8 cellular contexts compared by ENCODE assay signal in genomic region chr12:92145731-92146496, GRCh38. TPM values are rescaled to one million over a fixed set of nuclear protein-coding genes. Genes with fewer than 3 reads are reported as not detected.
DNase-seq lines count a peak whose midpoint lies in the region; ATAC-seq, FAIRE-seq and TF ChIP-seq lines count a peak whose summit lies in the region.

BTG1 (minus strand) TSS chr12:92145846; CDS start chr12:92145535, 311 bp downstream.

- peak; percentile 75 for ATAC-seq in GM18502 (IDR thresholded peaks at IDR 0.05; ENCODE audit: poor library complexity, unreplicated experiment)
- ATAC-seq in HG02970 (IDR thresholded peaks at IDR 0.05; ENCODE audit: low FRiP score, unreplicated experiment), result peak; percentile 68
- peak; percentile 89 to 95 (median 92) for ATAC-seq in psoas muscle

- intact Hi-C loops in ascending aorta (cut with DNase I), result loop anchor here (2.0 to 5.0 kb wide), 9 partner anchors 85 to 781 kb away; partner anchors contain the start of gene EEA1
- intact Hi-C loops in psoas muscle (cut with DNase I), result loop anchor here (2.0 to 10.0 kb wide), 4 partner anchors 321 to 416 kb away; no protein-coding TSS in a partner anchor

- peak within 1 kb of the TSS; percentile 99 for H3K4me3 Mint-ChIP-seq in T-helper 2 cell treated with Interferon-gamma antibody and Interleukin-4, amounts not matched to agents 5 μg/mL and 100 μg/mL, for 36 hours

- no peak for TF ChIP-seq CTCF in ascending aorta (IDR thresholded peaks at IDR 0.05)
- peak in 1 of 2 donors; percentile 8 for TF ChIP-seq CTCF in right atrium auricular region (IDR thresholded peaks at IDR 0.05)
- TF ChIP-seq CTCF in psoas muscle (IDR thresholded peaks at IDR 0.05), result no peak

- H3K27ac Mint-ChIP-seq in T-helper 2 cell treated with Interferon-gamma antibody and Interleukin-4, amounts not matched to agents 5 μg/mL and 100 μg/mL, for 36 hours, result peak within 1 kb of the TSS; percentile 99

- H3K27ac ChIP-seq in ascending aorta, result peak within 1 kb of the TSS; percentile 99 to 100
- peak within 1 kb of the TSS; percentile 99 to 100 for H3K27ac ChIP-seq in right atrium auricular region
- peak within 1 kb of the TSS; percentile 97 for H3K27ac ChIP-seq in psoas muscle

- peaks cover 0 to 28% of the 10 kb centered on the region in 2 donors for H3K36me3 ChIP-seq in ascending aorta
- peaks cover 44% of the 10 kb centered on the region for H3K36me3 ChIP-seq in right atrium auricular region
- peaks cover 0 to 17% of the 10 kb centered on the region in 2 donors for H3K36me3 ChIP-seq in psoas muscle (ENCODE audit: insufficient read depth in 1 of 2, low read depth in 1 of 2)

- FAIRE-seq in urothelium cell line (lab: Jason Lieb, UNC), result no peak

- H3K4me1 ChIP-seq in ascending aorta (no peaks in the 10 kb centered on the region), right atrium auricular region (no peaks in the 10 kb centered on the region), psoas muscle (peaks cover 27% of the 10 kb centered on the region)

- H3K36me3 Mint-ChIP-seq in T-helper 2 cell treated with Interferon-gamma antibody and Interleukin-4, amounts not matched to agents 5 μg/mL and 100 μg/mL, for 36 hours (ENCODE audit: low read depth), result peaks cover 58% of the 10 kb centered on the region

- peaks cover 27% of the 10 kb centered on the region for H3K4me1 Mint-ChIP-seq in T-helper 2 cell treated with Interferon-gamma antibody and Interleukin-4, amounts not matched to agents 5 μg/mL and 100 μg/mL, for 36 hours (ENCODE audit: low read depth)

- no peaks in the 10 kb centered on the region for H3K9me3 Mint-ChIP-seq in T-helper 2 cell treated with Interferon-gamma antibody and Interleukin-4, amounts not matched to agents 5 μg/mL and 100 μg/mL, for 36 hours

- peak; percentile 97 to 99 for DNase-seq in NCI-H1930 (lab: John Stamatoyannopoulos, UW)
- peak; percentile 99 for DNase-seq in T-helper 2 cell treated with Interferon-gamma antibody and Interleukin-4, amounts not matched to agents 5 μg/mL and 100 μg/mL, for 36 hours (ENCODE audit: low spot score)
- peak; percentile 97 to 100 for DNase-seq in ascending aorta (ENCODE audit: low spot score in 2 of 2)
- DNase-seq in right atrium auricular region (ENCODE audit: low spot score), result peak; percentile 100
- peak; percentile 97 to 99 for DNase-seq in psoas muscle
- peak; percentile 91 for DNase-seq in urothelium cell line (ENCODE audit: low spot score)

- H3K27me3 ChIP-seq in ascending aorta (no peaks in the 10 kb centered on the region), right atrium auricular region (no peaks in the 10 kb centered on the region), psoas muscle (ENCODE audit: insufficient read depth in 3 of 3, low read length in 2 of 3) (no peaks in the 10 kb centered on the region)

- H3K4me3 ChIP-seq in ascending aorta (peak within 1 kb of the TSS; percentile 94 to 95), right atrium auricular region (peak within 1 kb of the TSS; percentile 84 to 100), psoas muscle (peak within 1 kb of the TSS; percentile 86)

- H3K9me3 ChIP-seq in ascending aorta (no peaks in the 10 kb centered on the region), right atrium auricular region (no peaks in the 10 kb centered on the region), psoas muscle (no peaks in the 10 kb centered on the region)

- H3K27me3 Mint-ChIP-seq in T-helper 2 cell treated with Interferon-gamma antibody and Interleukin-4, amounts not matched to agents 5 μg/mL and 100 μg/mL, for 36 hours (ENCODE audit: low read depth), result peaks cover 4% of the 10 kb centered on the region

- 0% methylated on average over 57 to 61 of the region's 61 CpGs for WGBS in psoas muscle, 3 donors

RNA-seq across cellular contexts. Expression of gene BTG1, which starts in this region (rescaled TPM):
- total RNA-seq in ascending aorta (17.3 TPM), right atrium auricular region (10 to 100 TPM; 51.2 to 61.6 TPM), psoas muscle (10 to 100 TPM; 18.4 to 34.2 (median 28.5) TPM)
- polyA plus RNA-seq in psoas muscle, result 10 to 100 TPM in 2 of 3 donors, 1 to 10 TPM in 1; 9.9 to 12.6 (median 10.6) TPM

Comparison
In these comparisons a context has a peak if more than half of its experiments do, and no peak if none do; other contexts are left out.
1. Peak in every context shown above with its lines: DNase-seq, ATAC-seq, H3K4me3 ChIP-seq and H3K27ac ChIP-seq.